ENCODE assay signal across 8 cellular contexts in the genomic region with DNA sequence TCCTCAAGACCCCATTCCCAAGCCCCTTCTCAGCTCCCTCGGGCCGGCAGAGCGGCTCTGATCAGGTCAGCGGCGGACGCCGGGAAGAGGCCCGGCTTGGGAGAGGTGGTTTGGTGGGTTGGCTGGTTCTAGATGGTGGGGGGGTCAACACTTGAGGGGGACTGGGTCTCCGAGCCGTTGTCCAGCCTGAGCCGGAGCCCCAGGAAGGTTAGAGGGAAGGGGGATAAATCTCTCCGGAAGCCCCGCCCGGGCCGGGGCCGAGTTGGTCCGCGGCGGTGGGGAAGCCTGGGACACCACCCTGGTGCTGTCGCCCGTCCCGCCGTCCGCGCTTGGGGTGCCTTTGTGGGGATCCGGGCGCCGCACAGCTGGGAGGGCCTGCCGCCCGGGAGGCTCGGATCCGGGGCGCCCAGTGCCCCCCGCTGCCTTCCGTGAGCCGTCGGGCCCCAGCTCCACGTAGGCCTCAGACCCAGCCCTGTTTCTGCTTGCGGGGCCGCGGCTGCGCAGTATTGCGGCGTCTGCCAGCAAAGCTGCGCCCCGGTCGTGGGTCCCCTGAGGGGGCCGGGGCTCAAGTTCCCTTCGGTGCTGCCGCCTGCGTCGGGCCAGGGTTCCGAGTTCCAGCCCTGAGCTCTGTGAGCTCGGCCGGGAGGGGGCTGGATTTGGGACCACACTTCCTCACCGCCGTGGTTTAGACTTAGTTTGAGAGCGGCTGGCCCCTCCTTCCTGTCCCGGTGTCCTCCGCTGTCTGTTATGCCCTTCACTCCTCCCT. TPM values are rescaled to one million over a fixed set of nuclear protein-coding genes. Genes with fewer than 3 reads are reported as not detected.
DNase-seq lines count a peak whose midpoint lies in the region; ATAC-seq and TF ChIP-seq lines count a peak whose summit lies in the region.

No MANE protein-coding gene starts in this region.

- H3K27me3 ChIP-seq in SK-N-SH (ENCODE audit: insufficient read depth) = no peaks in the 10 kb centered on the region

- TF ChIP-seq CTCF in SK-N-SH (IDR thresholded peaks at IDR 0.05) = no peak
- TF ChIP-seq CTCF in MCF 10A (IDR thresholded peaks at IDR 0.05; ENCODE audit: unreplicated experiment) = no peak

- WGBS in SK-N-SH (ENCODE audit: low lambda C conversion rate) = under 1% methylated on average over 18 of the region's 60 CpGs

- peaks cover 2% of the 10 kb centered on the region for H3F3A ChIP-seq in SK-N-SH (replicated peaks; ENCODE audit: insufficient read depth)

- CTCF ChIA-PET in SK-N-SH (lab: Yijun Ruan, JAX) (interaction anchor here (1.0 to 1.4 kb wide), 5 partner anchors 13 to 73 kb away, joined by 3 to 7 read pairs (median 5); a partner anchor contains a TSS), MCF 10A (lab: Yijun Ruan, JAX) (interaction anchor here (0.9 to 1.5 kb wide), 3 partner anchors 10 to 73 kb away, joined by 3 to 8 read pairs (median 4); a partner anchor contains a TSS)

- no peaks in the 10 kb centered on the region for H3K9me3 Mint-ChIP-seq in MCF 10A (ENCODE audit: unreplicated experiment)

- peak overlapping the region; percentile 100 for H3K4me2 ChIP-seq in SK-N-SH

- H3K9me3 ChIP-seq in SK-N-SH = no peaks in the 10 kb centered on the region

- peak overlapping the region; percentile 91 for H2AFZ ChIP-seq in SK-N-SH (ENCODE audit: low read depth)

- peaks cover 0 to 21% of the 10 kb centered on the region in 2 experiments; a peak in 2 of 4 replicates for H3K4me1 ChIP-seq in SK-N-SH (ENCODE audit: control insufficient read depth in 1 of 2, insufficient read depth in 2 of 2, low read depth in 1 of 2, low read length in 1 of 2)

- no peak for TF ChIP-seq RAD21 in SK-N-SH (IDR thresholded peaks at IDR 0.05; ENCODE audit: low read length)

- H4K20me1 ChIP-seq in SK-N-SH (ENCODE audit: insufficient read depth) = peaks cover 26% of the 10 kb centered on the region

- peak overlapping the region; percentile 86 for H3K4me3 Mint-ChIP-seq in MCF 10A (ENCODE audit: unreplicated experiment)

- peak overlapping the region; percentile 100 for H3K9ac ChIP-seq in SK-N-SH

- BruUV-seq in MCF 10A (replicated peaks; lab: Mats Ljungman, UMichigan) = TSS peak; percentile 13

- peak overlapping the region; percentile 95 to 96 for H3K27ac ChIP-seq in SK-N-SH (ENCODE audit: low read depth in 2 of 2, low read length in 1 of 2)

- DNase-seq in SK-N-SH (peak; percentile 84), MCF 10A (ENCODE audit: unreplicated experiment) (peak; percentile 83), islet precursor cell (peak; percentile 88), NCI-H345 treated with DMSO at 0.1 percent for 48 hours (lab: John Stamatoyannopoulos, UW; ENCODE audit: unreplicated experiment) (no peak), HUDEP-2 (lab: John Stamatoyannopoulos, UW; ENCODE audit: unreplicated experiment in 76 of 76) (no peak)
- peak in 3 of 4 experiments; percentile 40 to 63 (median 57) for DNase-seq in stimulated activated CD4-positive, alpha-beta T cell treated with anti-CD3 and anti-CD28 coated beads, Interleukin-1b, Interleukin-23, amount 100 ng/mL, for 24 hours (ENCODE audit: low read depth in 4 of 4, low spot score in 1 of 4)

- peak overlapping the region; percentile 89 for H3K27ac Mint-ChIP-seq in MCF 10A (ENCODE audit: low read depth, unreplicated experiment)

- intact Hi-C loops in MCF 10A (cut with micrococcal nuclease) = loop anchor here (1.0 to 2.0 kb wide), 3 partner anchors 15 to 73 kb away; a partner anchor contains a TSS

- ATAC-seq in GM18508 (IDR thresholded peaks at IDR 0.05; ENCODE audit: insufficient read depth, unreplicated experiment) = peak; percentile 39
- peak; percentile 63 for ATAC-seq in HG02885 (IDR thresholded peaks at IDR 0.05; ENCODE audit: poor library complexity, unreplicated experiment)

- peaks cover 24% of the 10 kb centered on the region for H3K4me1 Mint-ChIP-seq in MCF 10A (ENCODE audit: insufficient read depth, unreplicated experiment)

- H3K79me2 ChIP-seq in SK-N-SH (ENCODE audit: insufficient read depth) = peaks cover 64% of the 10 kb centered on the region

- POLR2A ChIA-PET in SK-N-SH (lab: Yijun Ruan, JAX) (interaction anchor here (0.6 to 3.7 kb wide), 10 partner anchors 11 to 58 kb away, joined by 3 to 22 read pairs (median 5); a partner anchor contains a TSS), MCF 10A (lab: Yijun Ruan, JAX) (interaction anchor here (0.6 to 12.6 kb wide), 16 partner anchors 10 to 473 kb away, joined by 3 to 476 read pairs (median 5); a partner anchor contains a TSS)

- no peaks in the 10 kb centered on the region for H3K9me2 ChIP-seq in SK-N-SH

- H3K4me3 ChIP-seq in SK-N-SH (ENCODE audit: low read depth in 2 of 2, low read length in 1 of 2) = peak overlapping the region; percentile 84 to 97

- H3K36me3 ChIP-seq in SK-N-SH (replicated peaks in 1 of 2; ENCODE audit: control insufficient read depth in 1 of 2, insufficient read depth in 2 of 2, low read length in 1 of 2) = peaks cover 12 to 15% of the 10 kb centered on the region in 2 experiments

- H3K36me3 Mint-ChIP-seq in MCF 10A (ENCODE audit: insufficient read depth, unreplicated experiment) = peaks cover 59% of the 10 kb centered on the region

- no peaks in the 10 kb centered on the region for H3K27me3 Mint-ChIP-seq in MCF 10A (ENCODE audit: insufficient read depth, unreplicated experiment)

- TF ChIP-seq EP300 in SK-N-SH (IDR thresholded peaks at IDR 0.05; ENCODE audit: borderline replicate concordance in 1 of 2, low read depth in 1 of 2, low read length in 1 of 2) = no peak

TF ChIP-seq in SK-N-SH, 30 proteins besides CTCF, POLR2A, EP300 and RAD21 (continues in another document):
- TF ChIP-seq GABPA (IDR thresholded peaks at IDR 0.05; ENCODE audit: low read depth) (no peak; the same call in 1 of the 2 replicates), SIN3A (IDR thresholded peaks at IDR 0.05; ENCODE audit: borderline replicate concordance, low read depth, low read length) (peak; percentile 32; the same call in 1 of the 2 replicates), NFIC (IDR thresholded peaks at IDR 0.05; ENCODE audit: borderline replicate concordance) (no peak), FOSL2 (IDR thresholded peaks at IDR 0.05; ENCODE audit: borderline replicate concordance, low read depth) (no peak), GATA2 (CRISPR knock-in tag; IDR thresholded peaks at IDR 0.05) (no peak), JUND (IDR thresholded peaks at IDR 0.05) (no peak), NRF1 (IDR thresholded peaks at IDR 0.05; ENCODE audit: low read depth, low read length) (peak; percentile 63)
- TF ChIP-seq, protein P1, sequence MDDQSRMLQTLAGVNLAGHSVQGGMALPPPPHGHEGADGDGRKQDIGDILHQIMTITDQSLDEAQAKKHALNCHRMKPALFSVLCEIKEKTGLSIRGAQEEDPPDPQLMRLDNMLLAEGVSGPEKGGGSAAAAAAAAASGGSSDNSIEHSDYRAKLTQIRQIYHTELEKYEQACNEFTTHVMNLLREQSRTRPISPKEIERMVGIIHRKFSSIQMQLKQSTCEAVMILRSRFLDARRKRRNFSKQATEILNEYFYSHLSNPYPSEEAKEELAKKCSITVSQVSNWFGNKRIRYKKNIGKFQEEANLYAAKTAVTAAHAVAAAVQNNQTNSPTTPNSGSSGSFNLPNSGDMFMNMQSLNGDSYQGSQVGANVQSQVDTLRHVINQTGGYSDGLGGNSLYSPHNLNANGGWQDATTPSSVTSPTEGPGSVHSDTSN (IDR thresholded peaks at IDR 0.05) = 0 out of 2 replicates have a peak, but pooled peaks have one; percentile 24
- TF ChIP-seq, protein P2, sequence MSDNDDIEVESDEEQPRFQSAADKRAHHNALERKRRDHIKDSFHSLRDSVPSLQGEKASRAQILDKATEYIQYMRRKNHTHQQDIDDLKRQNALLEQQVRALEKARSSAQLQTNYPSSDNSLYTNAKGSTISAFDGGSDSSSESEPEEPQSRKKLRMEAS (IDR thresholded peaks at IDR 0.05; ENCODE audit: low read depth) = no peak
- TF ChIP-seq, protein P3, sequence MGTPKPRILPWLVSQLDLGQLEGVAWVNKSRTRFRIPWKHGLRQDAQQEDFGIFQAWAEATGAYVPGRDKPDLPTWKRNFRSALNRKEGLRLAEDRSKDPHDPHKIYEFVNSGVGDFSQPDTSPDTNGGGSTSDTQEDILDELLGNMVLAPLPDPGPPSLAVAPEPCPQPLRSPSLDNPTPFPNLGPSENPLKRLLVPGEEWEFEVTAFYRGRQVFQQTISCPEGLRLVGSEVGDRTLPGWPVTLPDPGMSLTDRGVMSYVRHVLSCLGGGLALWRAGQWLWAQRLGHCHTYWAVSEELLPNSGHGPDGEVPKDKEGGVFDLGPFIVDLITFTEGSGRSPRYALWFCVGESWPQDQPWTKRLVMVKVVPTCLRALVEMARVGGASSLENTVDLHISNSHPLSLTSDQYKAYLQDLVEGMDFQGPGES (IDR thresholded peaks at IDR 0.05; ENCODE audit: low read depth, low read length) = no peak

RNA-seq across cellular contexts. Expression of a gene that starts 0.6 kb away (rescaled TPM):
- polyA plus RNA-seq in SK-N-SH (2012; rRNA removed) = 6.4 and 10.6 TPM in 2 replicates
- polyA plus RNA-seq in SK-N-SH (2012; cell fraction: cytosol; rRNA removed) = 5.2 and 6.2 TPM in 2 replicates
- 34.7 and 38.0 TPM in 2 replicates for polyA plus RNA-seq in SK-N-SH (2012; cell fraction: nucleus; rRNA removed)
- total RNA-seq in MCF 10A (2022) = 12.5 and 16.1 TPM in 2 replicates

RNA-seq across cellular contexts. Expression of a gene that starts 17.8 kb away (rescaled TPM):
- polyA plus RNA-seq in SK-N-SH (2012; rRNA removed) = 4,191 and 4,715 TPM in 2 replicates
- 3,130 and 3,829 TPM in 2 replicates for polyA plus RNA-seq in SK-N-SH (2012; cell fraction: cytosol; rRNA removed)
- polyA plus RNA-seq in SK-N-SH (2012; cell fraction: nucleus; rRNA removed) = 1,982 and 2,553 TPM in 2 replicates
- total RNA-seq in MCF 10A (2022) = 2,995 and 4,050 TPM in 2 replicates

RNA-seq across cellular contexts. Expression of a gene that starts 38.4 kb away (rescaled TPM):
- polyA plus RNA-seq in SK-N-SH (2012; rRNA removed) = 35.3 and 35.9 TPM in 2 replicates
- polyA plus RNA-seq in SK-N-SH (2012; cell fraction: cytosol; rRNA removed) = 17.4 and 20.2 TPM in 2 replicates
- 123 and 125 TPM in 2 replicates for polyA plus RNA-seq in SK-N-SH (2012; cell fraction: nucleus; rRNA removed)
- 42.8 and 49.4 TPM in 2 replicates for total RNA-seq in MCF 10A (2022)

RNA-seq across cellular contexts. Expression of a gene that starts 56.5 kb away (rescaled TPM):
- polyA plus RNA-seq in SK-N-SH (2012; rRNA removed) = 2.0 and 3.5 TPM in 2 replicates
- polyA plus RNA-seq in SK-N-SH (2012; cell fraction: cytosol; rRNA removed) = 2.8 and 2.9 TPM in 2 replicates
- 2.4 and 3.9 TPM in 2 replicates for polyA plus RNA-seq in SK-N-SH (2012; cell fraction: nucleus; rRNA removed)
- total RNA-seq in MCF 10A (2022) = 26.3 and 27.0 TPM in 2 replicates

Comparison
In these comparisons a context has a peak if more than half of its experiments do, and no peak if none do; other contexts are left out.
1. DNase-seq: peak in SK-N-SH (single experiment), MCF 10A (single experiment), islet precursor cell (single experiment) and stimulated activated CD4-positive, alpha-beta T cell treated with anti-CD3 and anti-CD28 coated beads, Interleukin-1b, Interleukin-23, amount 100 ng/mL, for 24 hours (3 of 4); none in NCI-H345 treated with DMSO at 0.1 percent for 48 hours (single experiment) and HUDEP-2 (0 of 76).